Comparison of ENCODE assay signal across 15 cellular contexts in genomic region chr2:25948437-25948836, GRCh38. TPM values are rescaled to one million over a fixed set of nuclear protein-coding genes. Genes with fewer than 3 reads are reported as not detected.
DNase-seq lines count a peak whose midpoint lies in the region; ATAC-seq and TF ChIP-seq lines count a peak whose summit lies in the region.
"Had no signal": no experiment of that assay in that cellular context is flagged by ENCODE, and none has a peak within 500 bp of the region (broad histone marks: within the 10 kb centered on the region; RNA-seq: fewer than 3 reads in every experiment).

No MANE protein-coding gene starts in this region.

- WGBS in GM23248 (ENCODE audit: low coverage in 1 of 2, low lambda C conversion rate in 2 of 2, missing lambda C conversion rate in 2 of 2), 2 experiments, result 89 to 90% methylated on average over 2 of the region's 2 CpGs

- peak overlapping the region; percentile 38 for H3K27ac Mint-ChIP-seq in T-helper 1 cell treated with Interleukin-12 subunit alpha and Interleukin-12 subunit beta and Interleukin-4 antibody, amounts not matched to agents 30 μg/mL and 1 μg/mL, for 36 hours
- H3K27ac Mint-ChIP-seq in GM23338, result no peak overlapping the region
- peak overlapping the region; percentile 34; the same call in 1 of the 2 replicates for H3K27ac Mint-ChIP-seq in WTC11
- H3K27ac Mint-ChIP-seq in nephron progenitor cell, result peak overlapping the region; percentile 57
- H3K27ac Mint-ChIP-seq: CD14-positive monocyte; CD8-positive, alpha-beta T cell had no signal

- H3K4me1 ChIP-seq in GM23338 (ENCODE audit: insufficient read depth), result peaks cover 5% of the 10 kb centered on the region
- no peaks in the 10 kb centered on the region for H3K4me1 ChIP-seq in GM23248 (ENCODE audit: insufficient read depth)

- H3K9me2 ChIP-seq in GM23338 (ENCODE audit: insufficient read depth) (no peaks in the 10 kb centered on the region), GM23248 (ENCODE audit: insufficient read depth) (no peaks in the 10 kb centered on the region)

- POLR2A ChIA-PET in WTC11 (lab: Charles Lee), result no interaction called here

- no peaks in the 10 kb centered on the region for H3K9me3 Mint-ChIP-seq in T-helper 1 cell treated with Interleukin-12 subunit alpha and Interleukin-12 subunit beta and Interleukin-4 antibody, amounts not matched to agents 30 μg/mL and 1 μg/mL, for 36 hours
- no peaks in the 10 kb centered on the region for H3K9me3 Mint-ChIP-seq in GM23338
- no peaks in the 10 kb centered on the region for H3K9me3 Mint-ChIP-seq in WTC11
- no peaks in the 10 kb centered on the region for H3K9me3 Mint-ChIP-seq in nephron progenitor cell
- H3K9me3 Mint-ChIP-seq: CD8-positive, alpha-beta T cell had no signal

- no peak overlapping the region for H3K9ac ChIP-seq in GM23248

- H3K27me3 Mint-ChIP-seq in T-helper 1 cell treated with Interleukin-12 subunit alpha and Interleukin-12 subunit beta and Interleukin-4 antibody, amounts not matched to agents 30 μg/mL and 1 μg/mL, for 36 hours (ENCODE audit: low read depth), result no peaks in the 10 kb centered on the region
- H3K27me3 Mint-ChIP-seq in GM23338 (ENCODE audit: insufficient read depth, low read depth, poor library complexity) (peaks cover under 1% of the 10 kb centered on the region), WTC11 (ENCODE audit: low read depth) (no peaks in the 10 kb centered on the region), nephron progenitor cell (ENCODE audit: low read depth, poor library complexity) (peaks cover 4% of the 10 kb centered on the region)

- TF ChIP-seq CTCF in GM23338 (conservative IDR thresholded peaks at IDR 0.05; ENCODE audit: low read depth in 2 of 2) (no peak), WTC11 (IDR thresholded peaks at IDR 0.05) (no peak), nephron progenitor cell (IDR thresholded peaks at IDR 0.05) (no peak)

- H2AFZ ChIP-seq in GM23338 (no peak overlapping the region), GM23248 (no peak overlapping the region)

- H3F3A ChIP-seq in GM23338 (replicated peaks; ENCODE audit: low read depth), result 0 out of 2 replicates have a peak, but pooled peaks cover 5% of the 10 kb centered on the region
- peaks cover 7% of the 10 kb centered on the region for H3F3A ChIP-seq in GM23248 (ENCODE audit: insufficient read depth)

- H3K4me3 ChIP-seq in GM23338 (no peak overlapping the region), GM23248 (no peak overlapping the region)

- no peak overlapping the region for H3K4me2 ChIP-seq in GM23338
- no peak overlapping the region for H3K4me2 ChIP-seq in GM23248 (ENCODE audit: unreplicated experiment)

- H3K36me3 Mint-ChIP-seq in T-helper 1 cell treated with Interleukin-12 subunit alpha and Interleukin-12 subunit beta and Interleukin-4 antibody, amounts not matched to agents 30 μg/mL and 1 μg/mL, for 36 hours (ENCODE audit: low read depth), result no peaks in the 10 kb centered on the region
- peaks cover 8% of the 10 kb centered on the region; the same call in 2 of the 3 replicates for H3K36me3 Mint-ChIP-seq in GM23338 (ENCODE audit: low read depth)
- H3K36me3 Mint-ChIP-seq in WTC11, result peaks cover 3% of the 10 kb centered on the region
- H3K36me3 Mint-ChIP-seq in nephron progenitor cell (ENCODE audit: low read depth), result peaks cover 14% of the 10 kb centered on the region
- H3K36me3 Mint-ChIP-seq: CD8-positive, alpha-beta T cell had no signal

- no peaks in the 10 kb centered on the region for H3K9me3 ChIP-seq in GM23248 (ENCODE audit: low read depth)

- H3K36me3 ChIP-seq in GM23338 (ENCODE audit: insufficient read depth), result peaks cover 8% of the 10 kb centered on the region
- no peaks in the 10 kb centered on the region for H3K36me3 ChIP-seq in GM23248 (ENCODE audit: low read depth)

- H3K27ac ChIP-seq in GM23338 (ENCODE audit: low read depth), result 0 out of 2 replicates have a peak overlapping the region, but pooled peaks have one; percentile 32
- H3K27ac ChIP-seq in GM23248, result no peak overlapping the region
- H3K27ac ChIP-seq: 22Rv1 had no signal

- H3K27me3 ChIP-seq in GM23338 (ENCODE audit: insufficient read depth) (no peaks in the 10 kb centered on the region), GM23248 (replicated peaks; ENCODE audit: insufficient read depth) (no peaks in the 10 kb centered on the region)

- peaks cover 4% of the 10 kb centered on the region for H3K4me1 Mint-ChIP-seq in T-helper 1 cell treated with Interleukin-12 subunit alpha and Interleukin-12 subunit beta and Interleukin-4 antibody, amounts not matched to agents 30 μg/mL and 1 μg/mL, for 36 hours (ENCODE audit: low read depth)
- peaks cover 6% of the 10 kb centered on the region; the same call in 1 of the 3 replicates for H3K4me1 Mint-ChIP-seq in GM23338
- peaks cover 8% of the 10 kb centered on the region for H3K4me1 Mint-ChIP-seq in WTC11
- no peaks in the 10 kb centered on the region for H3K4me1 Mint-ChIP-seq in nephron progenitor cell

- no peak overlapping the region for H3K4me3 Mint-ChIP-seq in T-helper 1 cell treated with Interleukin-12 subunit alpha and Interleukin-12 subunit beta and Interleukin-4 antibody, amounts not matched to agents 30 μg/mL and 1 μg/mL, for 36 hours
- H3K4me3 Mint-ChIP-seq in GM23338 (no peak overlapping the region), WTC11 (no peak overlapping the region), nephron progenitor cell (no peak overlapping the region)
- H3K4me3 Mint-ChIP-seq: CD14-positive monocyte; CD8-positive, alpha-beta T cell had no signal

- CTCF ChIA-PET in WTC11 (lab: Charles Lee), result interaction anchor here (1.0 kb wide), 1 partner anchor 586 kb away, joined by 3 read pairs; no protein-coding TSS in a partner anchor

- H4K20me1 ChIP-seq in GM23338 (replicated peaks; ENCODE audit: insufficient read depth), result 0 out of 2 replicates have a peak, but pooled peaks cover 2% of the 10 kb centered on the region
- no peaks in the 10 kb centered on the region for H4K20me1 ChIP-seq in GM23248 (ENCODE audit: insufficient read depth)

- H3K79me2 ChIP-seq in GM23338 (replicated peaks; ENCODE audit: insufficient read depth) (no peaks in the 10 kb centered on the region), GM23248 (ENCODE audit: insufficient read depth) (no peaks in the 10 kb centered on the region)

- in situ Hi-C loops in GM23248 (cut with MboI), result no loop called here

- no peak for DNase-seq in T-helper 1 cell
- DNase-seq in GM23338 (ENCODE audit: low spot score), result no peak
- DNase-seq in WTC11 (ENCODE audit: low spot score), result no peak
- DNase-seq in nephron progenitor cell, result no peak
- DNase-seq in stimulated activated CD4-positive, alpha-beta T cell treated with anti-CD3 and anti-CD28 coated beads, Interleukin-15, amount 100 ng/mL, for 24 hours, result no peak
- no peak for DNase-seq in GM23248
- DNase-seq: CD8-positive, alpha-beta T cell; COR-L47; DND-41; GDM1; HCEC 1CT had no signal

- ATAC-seq in GM23338 (no peak), WTC11 (no peak)
- ATAC-seq: CD8-positive, alpha-beta T cell; HepG2 had no signal

TF ChIP-seq in WTC11, 78 proteins besides CTCF, POLR2A, EP300 and RAD21:
- no peak for TF ChIP-seq FOXJ3 (CRISPR knock-in tag; IDR thresholded peaks at IDR 0.05; ENCODE audit: borderline replicate concordance)
- TF ChIP-seq ZNF138 (CRISPR knock-in tag; conservative IDR thresholded peaks at IDR 0.05), result no peak
- no peak for TF ChIP-seq RELA (CRISPR knock-in tag; IDR thresholded peaks at IDR 0.05; ENCODE audit: borderline replicate concordance)
- TF ChIP-seq IRF1 (CRISPR knock-in tag; IDR thresholded peaks at IDR 0.05), result no peak
- TF ChIP-seq ZNF671 (CRISPR knock-in tag; IDR thresholded peaks at IDR 0.05), result no peak
- TF ChIP-seq MLX (CRISPR knock-in tag; IDR thresholded peaks at IDR 0.05), result no peak

RNA-seq across cellular contexts. Expression of gene KIF3C, which starts 33.9 kb away (rescaled TPM):
- total RNA-seq in GM23338 (2014; rRNA removed; shearing (Covaris generic)), result 34.6 and 40.0 TPM in 2 replicates
- polyA plus RNA-seq in GM23338 (2016; fragmentation: Nextera tagmentation; extraction: Ambion mirVana), result 14.9 and 16.7 TPM in 2 replicates
- 48.1 to 60.1 TPM (median 55.8 TPM) in 3 replicates for total RNA-seq in WTC11 (2021)
- 7.2 and 18.2 TPM in 2 replicates for total RNA-seq in GM23248 (2014; rRNA removed; shearing (Covaris generic))
- 7.0 and 7.5 TPM in 2 replicates for polyA plus RNA-seq in GM23248 (2016; fragmentation: Nextera tagmentation; extraction: Ambion mirVana)
